ENCODE assay signal across 8 cellular contexts in genomic region chr14:75280448-75280830, GRCh38. TPM values are rescaled to one million over a fixed set of nuclear protein-coding genes. Genes with fewer than 3 reads are reported as not detected.
DNase-seq lines count a peak whose midpoint lies in the region; ATAC-seq and TF ChIP-seq lines count a peak whose summit lies in the region.

No MANE protein-coding gene starts in this region.

- H3K4me1 ChIP-seq in thoracic aorta (ENCODE audit: control insufficient read depth in 1 of 2, low read depth in 2 of 2) = peaks cover 13 to 30% of the 10 kb centered on the region in 2 donors

- H3K27me3 ChIP-seq in thoracic aorta (replicated peaks; ENCODE audit: insufficient read depth) = no peaks in the 10 kb centered on the region

- DNase-seq in activated T-cell treated with anti-CD3 and anti-CD28 coated beads, Interleukin-2, amount 50 U/mL, for 1 hour = peak; percentile 24
- DNase-seq in activated T-cell treated with anti-CD3 and anti-CD28 coated beads for 4 hours (no peak), choroid plexus epithelial cell (ENCODE audit: low read depth) (peak; percentile 45), mesenteric fat pad (ENCODE audit: low spot score) (peak; percentile 26), thoracic aorta (ENCODE audit: low spot score) (no peak), NAMALWA (ENCODE audit: low spot score) (no peak)

- peak overlapping the region; percentile 100 for H3K27ac ChIP-seq in thoracic aorta

- H3K4me3 ChIP-seq in choroid plexus epithelial cell (ENCODE audit: low read depth, low read length) (peak overlapping the region; percentile 98), thoracic aorta (peak overlapping the region; percentile 88)

- TF ChIP-seq CTCF in choroid plexus epithelial cell (conservative IDR thresholded peaks at IDR 0.05; ENCODE audit: low read depth, low read length) (no peak), thoracic aorta (IDR thresholded peaks at IDR 0.05) (no peak)

- peaks cover 14% of the 10 kb centered on the region for H3K36me3 ChIP-seq in thoracic aorta

- ATAC-seq in thoracic aorta (ENCODE audit: insufficient number of reproducible peaks, low FRiP score, low read depth) (no peak), GM21447 (IDR thresholded peaks at IDR 0.05; ENCODE audit: unreplicated experiment) (no peak), HG02852 (IDR thresholded peaks at IDR 0.05; ENCODE audit: unreplicated experiment) (no peak)

- H3K9me3 ChIP-seq in thoracic aorta = no peaks in the 10 kb centered on the region

RNA-seq across cellular contexts. Expression of gene FOS, which starts 1.8 kb away (rescaled TPM):
- total RNA-seq in mesenteric fat pad = 1,900 TPM
- total RNA-seq in thoracic aorta = 1,000 to 10,000 TPM in 1 of 2 donors, 100 to 1,000 TPM in 1; 358 to 3,038 TPM

Comparison
In these comparisons a context has a peak if more than half of its experiments do, and no peak if none do; other contexts are left out.
1. DNase-seq: peak in activated T-cell treated with anti-CD3 and anti-CD28 coated beads, Interleukin-2, amount 50 U/mL, for 1 hour (single experiment), choroid plexus epithelial cell (single experiment) and mesenteric fat pad (single experiment); none in activated T-cell treated with anti-CD3 and anti-CD28 coated beads for 4 hours (single experiment), thoracic aorta (single experiment) and NAMALWA (single experiment).